1 cellular context compared by ENCODE assay signal in genomic region chr11:61731956-61732675, GRCh38.
TF ChIP-seq lines count a peak whose summit lies in the region.

No MANE protein-coding gene starts in this region.

TF ChIP-seq in WTC11, 78 proteins besides CTCF, POLR2A, EP300 and RAD21 (continued from another document):
- no peak for TF ChIP-seq NFE2L1 (CRISPR knock-in tag; IDR thresholded peaks at IDR 0.05)
- TF ChIP-seq JUN (CRISPR knock-in tag; IDR thresholded peaks at IDR 0.05), result no peak
- TF ChIP-seq PREB (CRISPR knock-in tag; IDR thresholded peaks at IDR 0.05; ENCODE audit: borderline replicate concordance), result no peak
- no peak for TF ChIP-seq ATF3 (CRISPR knock-in tag; conservative IDR thresholded peaks at IDR 0.05)
